26 cellular contexts compared by ENCODE assay signal in genomic region chr11:43589601-43590250, GRCh38.
"Had no signal": no experiment of that assay in that cellular context is flagged by ENCODE, and none has a peak within 500 bp of the region (broad histone marks: within the 10 kb centered on the region; RNA-seq: fewer than 3 reads in every experiment).

No MANE protein-coding gene starts in this region.

- H3K27me3 ChIP-seq: SJCRH30 had no signal

- H3K4me1 ChIP-seq: SJCRH30 had no signal

- H3K9me3 ChIP-seq: SJCRH30 had no signal

- H3K36me3 ChIP-seq: SJCRH30, WERI-Rb-1 had no signal

- DNase-seq: activated CD4-positive, alpha-beta T cell treated with anti-CD3 and anti-CD28 coated beads for 1 hour; activated CD4-positive, alpha-beta T cell treated with anti-CD3 and anti-CD28 coated beads, Interleukin-2, amount 10 ng/mL, durations not matched to agents 7 days and 5 days; activated CD4-positive, alpha-beta T cell treated with anti-CD3 and anti-CD28 coated beads, Interleukin-2, amount 50 U/mL, for 48 hours; activated CD4-positive, CD25-positive, alpha-beta regulatory T cell; activated CD8-positive, alpha-beta T cell treated with anti-CD3 and anti-CD28 coated beads, Interleukin-2, amount 10 ng/mL, durations not matched to agents 7 days and 5 days; activated gamma-delta T cell treated with Interleukin-2 at 50 U/mL for 16 hours; activated naive CD4-positive, alpha-beta T cell treated with anti-CD3 and anti-CD28 coated beads for 36 hours; activated naive CD8-positive, alpha-beta T cell treated with anti-CD3 and anti-CD28 coated beads, Interleukin-2, amount 50 U/mL, for 24 hours; activated T-cell treated with anti-CD3 and anti-CD28 coated beads, Interleukin-2, amount 50 U/mL, for 24 hours; anterior cingulate cortex; caudate nucleus; cerebellar nuclear complex; Karpas-422; KBM-7; NCI-H1048; NCI-H1105 treated with DMSO at 0.1 percent for 48 hours; NCI-H1436; NCI-H1694 treated with DMSO at 0.1 percent for 48 hours; NCI-H2029; NCI-H345; NCI-H524 treated with DMSO at 0.1 percent for 48 hours; SHP77; SJCRH30; T1000; WERI-Rb-1 had no signal

- H3K4me3 ChIP-seq: SJCRH30, SK-N-MC had no signal

- H3K27ac ChIP-seq: SJCRH30, SK-N-MC, WERI-Rb-1 had no signal
